ENCODE assay signal across 2 cellular contexts in the genomic region with DNA sequence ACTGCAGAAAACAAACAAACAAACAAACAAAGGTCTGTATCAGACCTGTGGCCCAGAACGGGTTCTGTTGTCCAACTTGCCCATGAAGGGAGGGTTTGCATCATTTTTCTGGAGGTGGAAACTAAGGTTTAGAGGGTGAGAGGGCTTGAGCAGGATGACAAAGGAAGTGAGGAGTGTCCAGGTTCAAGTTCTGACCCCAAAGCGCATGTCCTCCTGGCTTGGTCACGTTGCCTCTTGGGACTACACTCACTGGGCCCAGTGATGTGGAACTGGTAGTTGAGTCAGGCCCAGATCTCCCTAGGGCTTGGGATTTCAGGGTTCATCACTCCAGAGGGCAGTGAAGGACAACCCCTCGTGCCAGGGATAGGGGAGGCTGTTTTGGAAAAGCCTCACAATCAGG.
TF ChIP-seq lines count a peak whose summit lies in the region.

No MANE protein-coding gene starts in this region.

TF ChIP-seq in SK-N-SH, 30 proteins besides CTCF, POLR2A, EP300 and RAD21 (continued from another document):
- no peak for TF ChIP-seq MXI1 (IDR thresholded peaks at IDR 0.05; ENCODE audit: low read depth, low read length)
- TF ChIP-seq RXRA (IDR thresholded peaks at IDR 0.05; ENCODE audit: borderline replicate concordance, low read depth) = no peak
- TF ChIP-seq JUND (IDR thresholded peaks at IDR 0.05) = no peak
- TF ChIP-seq, protein P1, sequence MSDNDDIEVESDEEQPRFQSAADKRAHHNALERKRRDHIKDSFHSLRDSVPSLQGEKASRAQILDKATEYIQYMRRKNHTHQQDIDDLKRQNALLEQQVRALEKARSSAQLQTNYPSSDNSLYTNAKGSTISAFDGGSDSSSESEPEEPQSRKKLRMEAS (IDR thresholded peaks at IDR 0.05; ENCODE audit: low read depth) = no peak
- TF ChIP-seq, protein P2, sequence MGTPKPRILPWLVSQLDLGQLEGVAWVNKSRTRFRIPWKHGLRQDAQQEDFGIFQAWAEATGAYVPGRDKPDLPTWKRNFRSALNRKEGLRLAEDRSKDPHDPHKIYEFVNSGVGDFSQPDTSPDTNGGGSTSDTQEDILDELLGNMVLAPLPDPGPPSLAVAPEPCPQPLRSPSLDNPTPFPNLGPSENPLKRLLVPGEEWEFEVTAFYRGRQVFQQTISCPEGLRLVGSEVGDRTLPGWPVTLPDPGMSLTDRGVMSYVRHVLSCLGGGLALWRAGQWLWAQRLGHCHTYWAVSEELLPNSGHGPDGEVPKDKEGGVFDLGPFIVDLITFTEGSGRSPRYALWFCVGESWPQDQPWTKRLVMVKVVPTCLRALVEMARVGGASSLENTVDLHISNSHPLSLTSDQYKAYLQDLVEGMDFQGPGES (IDR thresholded peaks at IDR 0.05; ENCODE audit: low read depth, low read length) = no peak
- TF ChIP-seq, protein P3, sequence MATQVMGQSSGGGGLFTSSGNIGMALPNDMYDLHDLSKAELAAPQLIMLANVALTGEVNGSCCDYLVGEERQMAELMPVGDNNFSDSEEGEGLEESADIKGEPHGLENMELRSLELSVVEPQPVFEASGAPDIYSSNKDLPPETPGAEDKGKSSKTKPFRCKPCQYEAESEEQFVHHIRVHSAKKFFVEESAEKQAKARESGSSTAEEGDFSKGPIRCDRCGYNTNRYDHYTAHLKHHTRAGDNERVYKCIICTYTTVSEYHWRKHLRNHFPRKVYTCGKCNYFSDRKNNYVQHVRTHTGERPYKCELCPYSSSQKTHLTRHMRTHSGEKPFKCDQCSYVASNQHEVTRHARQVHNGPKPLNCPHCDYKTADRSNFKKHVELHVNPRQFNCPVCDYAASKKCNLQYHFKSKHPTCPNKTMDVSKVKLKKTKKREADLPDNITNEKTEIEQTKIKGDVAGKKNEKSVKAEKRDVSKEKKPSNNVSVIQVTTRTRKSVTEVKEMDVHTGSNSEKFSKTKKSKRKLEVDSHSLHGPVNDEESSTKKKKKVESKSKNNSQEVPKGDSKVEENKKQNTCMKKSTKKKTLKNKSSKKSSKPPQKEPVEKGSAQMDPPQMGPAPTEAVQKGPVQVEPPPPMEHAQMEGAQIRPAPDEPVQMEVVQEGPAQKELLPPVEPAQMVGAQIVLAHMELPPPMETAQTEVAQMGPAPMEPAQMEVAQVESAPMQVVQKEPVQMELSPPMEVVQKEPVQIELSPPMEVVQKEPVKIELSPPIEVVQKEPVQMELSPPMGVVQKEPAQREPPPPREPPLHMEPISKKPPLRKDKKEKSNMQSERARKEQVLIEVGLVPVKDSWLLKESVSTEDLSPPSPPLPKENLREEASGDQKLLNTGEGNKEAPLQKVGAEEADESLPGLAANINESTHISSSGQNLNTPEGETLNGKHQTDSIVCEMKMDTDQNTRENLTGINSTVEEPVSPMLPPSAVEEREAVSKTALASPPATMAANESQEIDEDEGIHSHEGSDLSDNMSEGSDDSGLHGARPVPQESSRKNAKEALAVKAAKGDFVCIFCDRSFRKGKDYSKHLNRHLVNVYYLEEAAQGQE (IDR thresholded peaks at IDR 0.05; ENCODE audit: low read depth, low read length) = no peak
- no peak for TF ChIP-seq TCF12 (IDR thresholded peaks at IDR 0.05)
- TF ChIP-seq CHD2 (IDR thresholded peaks at IDR 0.05; ENCODE audit: low read length, partially characterized antibody) = no peak
- no peak for TF ChIP-seq ELF1 (IDR thresholded peaks at IDR 0.05)
- no peak for TF ChIP-seq SMC3 (IDR thresholded peaks at IDR 0.05; ENCODE audit: low read depth, low read length)
- no peak for TF ChIP-seq NFIC (IDR thresholded peaks at IDR 0.05; ENCODE audit: borderline replicate concordance)
- TF ChIP-seq FOXJ3 (CRISPR knock-in tag; IDR thresholded peaks at IDR 0.05) = no peak

TF ChIP-seq in SK-N-SH treated with all-trans-retinoic acid at 6 μM for 48 hours, 23 proteins besides CTCF, POLR2A, EP300 and RAD21 (continued from another document):
- TF ChIP-seq PPARA (CRISPR knock-in tag; IDR thresholded peaks at IDR 0.05; ENCODE audit: borderline replicate concordance) = no peak
- TF ChIP-seq, protein P4, sequence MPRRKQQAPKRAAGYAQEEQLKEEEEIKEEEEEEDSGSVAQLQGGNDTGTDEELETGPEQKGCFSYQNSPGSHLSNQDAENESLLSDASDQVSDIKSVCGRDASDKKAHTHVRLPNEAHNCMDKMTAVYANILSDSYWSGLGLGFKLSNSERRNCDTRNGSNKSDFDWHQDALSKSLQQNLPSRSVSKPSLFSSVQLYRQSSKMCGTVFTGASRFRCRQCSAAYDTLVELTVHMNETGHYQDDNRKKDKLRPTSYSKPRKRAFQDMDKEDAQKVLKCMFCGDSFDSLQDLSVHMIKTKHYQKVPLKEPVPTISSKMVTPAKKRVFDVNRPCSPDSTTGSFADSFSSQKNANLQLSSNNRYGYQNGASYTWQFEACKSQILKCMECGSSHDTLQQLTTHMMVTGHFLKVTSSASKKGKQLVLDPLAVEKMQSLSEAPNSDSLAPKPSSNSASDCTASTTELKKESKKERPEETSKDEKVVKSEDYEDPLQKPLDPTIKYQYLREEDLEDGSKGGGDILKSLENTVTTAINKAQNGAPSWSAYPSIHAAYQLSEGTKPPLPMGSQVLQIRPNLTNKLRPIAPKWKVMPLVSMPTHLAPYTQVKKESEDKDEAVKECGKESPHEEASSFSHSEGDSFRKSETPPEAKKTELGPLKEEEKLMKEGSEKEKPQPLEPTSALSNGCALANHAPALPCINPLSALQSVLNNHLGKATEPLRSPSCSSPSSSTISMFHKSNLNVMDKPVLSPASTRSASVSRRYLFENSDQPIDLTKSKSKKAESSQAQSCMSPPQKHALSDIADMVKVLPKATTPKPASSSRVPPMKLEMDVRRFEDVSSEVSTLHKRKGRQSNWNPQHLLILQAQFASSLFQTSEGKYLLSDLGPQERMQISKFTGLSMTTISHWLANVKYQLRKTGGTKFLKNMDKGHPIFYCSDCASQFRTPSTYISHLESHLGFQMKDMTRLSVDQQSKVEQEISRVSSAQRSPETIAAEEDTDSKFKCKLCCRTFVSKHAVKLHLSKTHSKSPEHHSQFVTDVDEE (CRISPR knock-in tag; IDR thresholded peaks at IDR 0.05) = no peak
- TF ChIP-seq ARNTL (CRISPR knock-in tag; IDR thresholded peaks at IDR 0.05; ENCODE audit: borderline replicate concordance, low read depth) = no peak
- TF ChIP-seq ZFP3 (CRISPR knock-in tag; IDR thresholded peaks at IDR 0.05) = no peak
